ENCODE assay signal across 18 cellular contexts in genomic region chr5:14777187-14777586, GRCh38.
DNase-seq lines count a peak whose midpoint lies in the region; ATAC-seq and TF ChIP-seq lines count a peak whose summit lies in the region.
"Had no signal": no experiment of that assay in that cellular context is flagged by ENCODE, and none has a peak within 500 bp of the region (broad histone marks: within the 10 kb centered on the region; RNA-seq: fewer than 3 reads in every experiment).

No MANE protein-coding gene starts in this region.

- H3K4me1 Mint-ChIP-seq in T-helper 17 cell = peaks cover 46% of the 10 kb centered on the region

- H3K36me3 ChIP-seq in right lobe of liver (no peaks in the 10 kb centered on the region), MG63 (no peaks in the 10 kb centered on the region)
- H3K36me3 ChIP-seq: BE2C, HAP-1 had no signal

- DNase-seq in T-helper 17 cell (no peak), fibroblast of villous mesenchyme (ENCODE audit: low read depth) (peak; percentile 70), right lobe of liver (no peak), DMS53 treated with DMSO at 0.1 percent for 48 hours (lab: John Stamatoyannopoulos, UW; ENCODE audit: unreplicated experiment) (no peak), MG63 (no peak), AML-193 (lab: John Stamatoyannopoulos, UW) (no peak)
- DNase-seq: 8988T; BE2C; C1 segment of cervical spinal cord; Calu3; CD8-positive, alpha-beta T cell; GDM1; GM23248 had no signal

- no peaks in the 10 kb centered on the region for H3K36me3 Mint-ChIP-seq in T-helper 17 cell (ENCODE audit: low read depth)

- peaks cover 0 to 29% (median 5%) of the 10 kb centered on the region in 4 donors for H3K4me1 ChIP-seq in right lobe of liver
- H3K4me1 ChIP-seq: BE2C, HAP-1 had no signal

- H3K9me3 ChIP-seq in T-helper 17 cell (ENCODE audit: control insufficient read depth, low read length, poor library complexity, severe bottlenecking) (no peaks in the 10 kb centered on the region), right lobe of liver (no peaks in the 10 kb centered on the region), MG63 (no peaks in the 10 kb centered on the region)
- H3K9me3 ChIP-seq: BE2C, HAP-1 had no signal

- ATAC-seq in T-helper 17 cell (no peak), right lobe of liver (peak; percentile 8 to 79 (median 56)), HG02840 (IDR thresholded peaks at IDR 0.05; ENCODE audit: low FRiP score, unreplicated experiment) (no peak)
- ATAC-seq: CD8-positive, alpha-beta T cell had no signal

- H3K4me3 Mint-ChIP-seq in T-helper 17 cell = no peak overlapping the region
- H3K4me3 Mint-ChIP-seq: CD8-positive, alpha-beta T cell had no signal

- TF ChIP-seq CTCF in C4-2B (conservative IDR thresholded peaks at IDR 0.05) = no peak
- TF ChIP-seq CTCF in fibroblast of villous mesenchyme (IDR thresholded peaks at IDR 0.05; ENCODE audit: insufficient read depth, low read depth, low read length) = no peak
- TF ChIP-seq CTCF in right lobe of liver (IDR thresholded peaks at IDR 0.05) = no peak

- TF ChIP-seq POLR2A in right lobe of liver (IDR thresholded peaks at IDR 0.05) = no peak

- H3K4me3 ChIP-seq in fibroblast of villous mesenchyme (ENCODE audit: low read depth, low read length) (no peak overlapping the region), right lobe of liver (no peak overlapping the region), MG63 (no peak overlapping the region)
- H3K4me3 ChIP-seq: GM23248, HAP-1, K562 had no signal

- WGBS in right lobe of liver (ENCODE audit: insufficient coverage, low coverage, low lambda C conversion rate, missing lambda C conversion rate) = 25% methylated on average over 6 of the region's 6 CpGs

- H3K27ac ChIP-seq in C4-2B (peak overlapping the region; percentile 25), right lobe of liver (peak overlapping the region; percentile 6 to 54 (median 45))
- H3K27ac ChIP-seq: GM23248, HL-60 had no signal

- intact Hi-C loops in right lobe of liver (cut with DNase I) = no loop called here

- H3K27me3 ChIP-seq in right lobe of liver (no peaks in the 10 kb centered on the region), MG63 (no peaks in the 10 kb centered on the region)
- H3K27me3 ChIP-seq: BE2C had no signal

- no peaks in the 10 kb centered on the region for H3K27me3 Mint-ChIP-seq in T-helper 17 cell

- peak overlapping the region; percentile 54 for H3K27ac Mint-ChIP-seq in T-helper 17 cell

Comparison
In these comparisons a context has a peak if more than half of its experiments do, and no peak if none do; other contexts are left out.
1. ATAC-seq: peak in right lobe of liver (4 of 4); none in T-helper 17 cell (single experiment) and HG02840 (single experiment).